In the genomic region with DNA sequence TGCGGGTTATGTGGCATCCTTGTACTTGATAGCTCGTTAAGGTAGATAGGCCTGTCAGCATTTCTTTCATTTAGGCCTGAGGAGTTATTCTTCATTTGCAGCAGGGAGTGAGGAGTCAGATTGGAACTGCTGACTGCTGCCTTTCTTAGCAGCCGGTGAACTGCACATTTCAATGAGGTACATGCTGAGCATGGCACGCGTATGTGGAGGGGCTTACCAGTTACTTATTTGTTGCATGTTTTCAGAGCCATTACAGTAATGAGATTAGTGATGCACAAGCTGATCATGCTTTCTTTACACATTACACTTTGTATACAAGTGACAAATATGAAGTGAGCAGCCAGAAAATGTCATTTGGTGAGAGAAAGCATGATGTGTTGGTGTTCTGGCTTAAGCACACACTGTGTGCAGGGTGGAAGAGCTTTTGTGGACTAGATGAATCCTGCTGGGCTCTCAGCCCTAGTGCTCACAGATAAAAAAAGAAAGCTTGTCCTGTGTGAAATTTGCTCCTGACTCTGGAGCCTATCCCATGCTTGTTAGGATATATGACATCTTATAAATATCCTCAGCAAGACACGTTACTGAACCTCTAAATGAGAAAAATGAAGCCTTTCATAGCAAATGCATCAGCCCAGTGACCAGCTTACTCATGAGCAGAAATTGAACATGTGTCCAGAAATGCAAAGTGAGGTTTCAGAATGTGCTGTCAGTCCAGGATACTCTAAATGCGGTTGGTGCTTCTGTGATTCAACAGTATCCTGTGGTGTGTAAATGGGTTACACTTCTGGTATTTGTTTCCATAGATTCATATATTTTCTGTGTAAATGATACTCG, we compare ENCODE assay signal across 20 cellular contexts.
A peak's percentile ranks its signal among the peaks of the same experiment; 100 is the strongest.
DNase-seq lines count a peak whose midpoint lies in the region; ATAC-seq, FAIRE-seq and TF ChIP-seq lines count a peak whose summit lies in the region.
"Had no signal": no experiment of that assay in that cellular context is flagged by ENCODE, and none has a peak within 500 bp of the region (broad histone marks: within the 10 kb centered on the region; RNA-seq: fewer than 3 reads in every experiment).

No MANE protein-coding gene starts in this region.

- H3K4me3 Mint-ChIP-seq in natural killer cell, result no peak overlapping the region
- H3K4me3 Mint-ChIP-seq: activated T-helper 1 cell treated with anti-CD3 and anti-CD28 coated beads, Interleukin-12 subunit alpha, Interleukin-12 subunit beta, Interleukin-2, Interleukin-4 antibody, amounts not matched to agents 30 ng/mL and 10 ng/mL and 1 ng/mL, durations not matched to agents 14 hours and 24 hours and 36 hours; naive thymus-derived CD8-positive, alpha-beta T cell had no signal

- no peaks in the 10 kb centered on the region for H3K36me3 ChIP-seq in bronchial epithelial cell (ENCODE audit: control insufficient read depth, insufficient read depth, low read length)
- H3K36me3 ChIP-seq: HAP-1, lower lobe of right lung, thoracic aorta had no signal

- FAIRE-seq in bronchial epithelial cell (lab: Jason Lieb, UNC) (peak; percentile 23), GM12891 (lab: Jason Lieb, UNC) (no peak)
- FAIRE-seq: frontal cortex had no signal

- no peak for TF ChIP-seq POLR2A in GM12891 (IDR thresholded peaks at IDR 0.05; ENCODE audit: low read depth, low read length)

- no peaks in the 10 kb centered on the region for H3K27me3 Mint-ChIP-seq in natural killer cell (ENCODE audit: low read depth in 2 of 2)
- H3K27me3 Mint-ChIP-seq: naive thymus-derived CD8-positive, alpha-beta T cell had no signal

- no peaks in the 10 kb centered on the region for H3K27me3 ChIP-seq in bronchial epithelial cell (ENCODE audit: control insufficient read depth, insufficient read depth, low read length)

- TF ChIP-seq CTCF in bronchial epithelial cell (IDR thresholded peaks at IDR 0.05; ENCODE audit: insufficient read depth, low read length, severe bottlenecking) (no peak), natural killer cell (IDR thresholded peaks at IDR 0.05) (no peak)

- H3K36me3 Mint-ChIP-seq in natural killer cell, result no peaks in the 10 kb centered on the region
- H3K36me3 Mint-ChIP-seq: naive thymus-derived CD8-positive, alpha-beta T cell had no signal

- DNase-seq in bronchial epithelial cell (ENCODE audit: low read depth) (no peak), natural killer cell (no peak), GM12891 (ENCODE audit: insufficient read length, low spot score) (no peak), T-helper 1 cell (no peak), AG08396 (ENCODE audit: low spot score) (no peak)
- DNase-seq: activated CD4-positive, alpha-beta T cell treated with anti-CD3 and anti-CD28 coated beads, Interleukin-2, amount 50 U/mL, for 1 hour; C1 segment of cervical spinal cord; cerebellar nuclear complex; DMS79; KBM-7; lower lobe of right lung; naive thymus-derived CD8-positive, alpha-beta T cell; NCI-H1092 treated with DMSO at 0.1 percent for 48 hours had no signal

- intact Hi-C loops in natural killer cell (cut with micrococcal nuclease), result no loop called here

- peaks cover 3 to 7% of the 10 kb centered on the region in 2 donors for H3K9me3 Mint-ChIP-seq in natural killer cell
- H3K9me3 Mint-ChIP-seq: activated T-helper 1 cell treated with anti-CD3 and anti-CD28 coated beads, Interleukin-12 subunit alpha, Interleukin-12 subunit beta, Interleukin-2, Interleukin-4 antibody, amounts not matched to agents 30 ng/mL and 10 ng/mL and 1 ng/mL, durations not matched to agents 14 hours and 24 hours and 36 hours had no signal

- H3K27ac Mint-ChIP-seq in natural killer cell, result no peak overlapping the region
- H3K27ac Mint-ChIP-seq: activated T-helper 1 cell treated with anti-CD3 and anti-CD28 coated beads, Interleukin-12 subunit alpha, Interleukin-12 subunit beta, Interleukin-2, Interleukin-4 antibody, amounts not matched to agents 30 ng/mL and 10 ng/mL and 1 ng/mL, durations not matched to agents 14 hours and 24 hours and 36 hours; naive thymus-derived CD8-positive, alpha-beta T cell had no signal

- no peaks in the 10 kb centered on the region for H3K4me1 Mint-ChIP-seq in natural killer cell
- H3K4me1 Mint-ChIP-seq: naive thymus-derived CD8-positive, alpha-beta T cell had no signal

- peak; percentile 85 for ATAC-seq in GM18870 (IDR thresholded peaks at IDR 0.05; ENCODE audit: unreplicated experiment)
- ATAC-seq in GM21529 (IDR thresholded peaks at IDR 0.05; ENCODE audit: unreplicated experiment), result peak; percentile 96
- ATAC-seq in HG03095 (IDR thresholded peaks at IDR 0.05; ENCODE audit: unreplicated experiment), result peak; percentile 89
- no peak for ATAC-seq in natural killer cell
- ATAC-seq: lower lobe of right lung; naive thymus-derived CD8-positive, alpha-beta T cell had no signal

- no peak overlapping the region for H3K4me3 ChIP-seq in bronchial epithelial cell (ENCODE audit: low read depth, low read length)
- H3K4me3 ChIP-seq: HAP-1, lower lobe of right lung, thoracic aorta had no signal

TF ChIP-seq in GM12891, 5 proteins besides CTCF, POLR2A, EP300 and RAD21:
- TF ChIP-seq TAF1 (IDR thresholded peaks at IDR 0.05; ENCODE audit: low read depth, low read length) (no peak), POU2F2 (IDR thresholded peaks at IDR 0.05; ENCODE audit: low read depth, low read length) (no peak), POLR2AphosphoS5 (IDR thresholded peaks at IDR 0.05; ENCODE audit: low read depth, low read length) (no peak), PAX5 (IDR thresholded peaks at IDR 0.05; ENCODE audit: insufficient read depth, low read length, severe bottlenecking) (no peak), SPI1 (IDR thresholded peaks at IDR 0.05; ENCODE audit: low read depth, low read length) (no peak)

Comparison
In these comparisons a context has a peak if more than half of its experiments do, and no peak if none do; other contexts are left out.
1. ATAC-seq: peak in GM18870 (single experiment), GM21529 (single experiment) and HG03095 (single experiment); none in natural killer cell (0 of 3).